ENCODE assay signal across 8 cellular contexts in the genomic region with DNA sequence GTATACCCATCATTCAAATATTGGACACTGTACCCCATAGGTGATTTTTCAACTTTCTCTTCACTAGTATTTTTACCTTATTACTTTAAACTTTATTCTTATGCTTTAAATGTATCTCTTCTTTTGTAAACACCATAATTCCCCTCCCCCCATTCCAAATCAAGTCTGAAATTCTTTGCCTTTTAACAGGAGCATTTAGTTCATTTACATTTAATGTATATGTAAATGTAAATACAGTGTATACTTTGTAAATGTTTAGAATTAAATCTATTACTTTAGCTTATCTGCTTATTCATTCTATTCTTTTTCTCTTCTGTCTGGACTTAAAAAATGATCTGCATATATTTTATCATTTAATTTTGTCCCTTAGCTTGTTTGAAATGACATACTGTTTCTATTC. TPM values are rescaled to one million over a fixed set of nuclear protein-coding genes. Genes with fewer than 3 reads are reported as not detected.
"Had no signal": no experiment of that assay in that cellular context is flagged by ENCODE, and none has a peak within 500 bp of the region (broad histone marks: within the 10 kb centered on the region; RNA-seq: fewer than 3 reads in every experiment).

No MANE protein-coding gene starts in this region.

- H3K4me3 ChIP-seq: GM23338 had no signal

- H3K4me3 Mint-ChIP-seq: GM23338, H9 had no signal

- FAIRE-seq: H1, H54, HTR-8/SVneo had no signal

- ATAC-seq: GM23338 had no signal

- H3K4me2 ChIP-seq: GM23338 had no signal

- H3K4me1 Mint-ChIP-seq: GM23338, H9 had no signal

- DNase-seq: H9, HCEC 1CT, IMR-90, KBM-7 had no signal

- H3K27ac Mint-ChIP-seq: GM23338, H9 had no signal

- H2AFZ ChIP-seq: GM23338 had no signal

RNA-seq across cellular contexts. Expression of gene ADGRG5, which starts 56.0 kb away (rescaled TPM):
- total RNA-seq: IMR-90 had no signal
- polyA plus RNA-seq: IMR-90 had no signal
